Comparison of ENCODE assay signal across 21 cellular contexts in genomic region chr3:4358273-4358672, GRCh38.
"Had no signal": no experiment of that assay in that cellular context is flagged by ENCODE, and none has a peak within 500 bp of the region (broad histone marks: within the 10 kb centered on the region; RNA-seq: fewer than 3 reads in every experiment).

No MANE protein-coding gene starts in this region.

- H3K4me3 ChIP-seq: adrenal gland, ascending aorta, cardiac muscle cell, colonic mucosa, heart right ventricle, upper lobe of right lung had no signal

- H3K4me1 ChIP-seq: colonic mucosa had no signal

- H3K36me3 ChIP-seq: adrenal gland, ascending aorta, cardiac muscle cell, colonic mucosa had no signal

- H3K27ac ChIP-seq: adrenal gland, ascending aorta, cardiac muscle cell, colonic mucosa, heart right ventricle, upper lobe of right lung had no signal

- ATAC-seq: activated CD4-positive, CD25-positive, alpha-beta regulatory T cell treated with anti-CD3 and anti-CD28 coated beads, Interleukin-2, amount 50 U/mL, for 24 hours; effector memory CD8-positive, alpha-beta T cell; heart right ventricle; naive thymus-derived CD4-positive, alpha-beta T cell; right cardiac atrium; upper lobe of right lung had no signal

- H3K27me3 ChIP-seq: adrenal gland, ascending aorta, cardiac muscle cell, colonic mucosa, heart right ventricle, upper lobe of right lung had no signal

- H3K9me3 ChIP-seq: adrenal gland, ascending aorta, colonic mucosa, heart right ventricle, upper lobe of right lung had no signal

- DNase-seq: activated CD4-positive, alpha-beta T cell treated with anti-CD3 and anti-CD28 coated beads for 48 hours; activated CD4-positive, alpha-beta T cell treated with anti-CD3 and anti-CD28 coated beads, Interleukin-2, amount 50 U/mL, for 48 hours; activated CD8-positive, alpha-beta memory T cell treated with anti-CD3 and anti-CD28 coated beads for 24 hours; activated effector memory CD4-positive, alpha-beta T cell treated with anti-CD3 and anti-CD28 coated beads, Interleukin-2, amount 50 U/mL, for 16 hours; activated naive CD4-positive, alpha-beta T cell treated with anti-CD3 and anti-CD28 coated beads for 36 hours; activated naive CD8-positive, alpha-beta T cell treated with anti-CD3 and anti-CD28 coated beads for 36 hours; adrenal gland; cerebellar nuclear complex; colonic mucosa; effector memory CD8-positive, alpha-beta T cell; erythroblast; foreskin melanocyte; heart right ventricle; midbrain; naive thymus-derived CD4-positive, alpha-beta T cell; right cardiac atrium; stimulated activated CD4-positive, alpha-beta T cell treated with anti-CD3 and anti-CD28 coated beads, Interleukin-2, amount 100 ng/mL, for 48 hours; upper lobe of right lung had no signal
